In genomic region chr9:136228107-136228875, GRCh38 we compare ENCODE assay signal across 8 cellular contexts. TPM values are rescaled to one million over a fixed set of nuclear protein-coding genes. Genes with fewer than 3 reads are reported as not detected.
DNase-seq lines count a peak whose midpoint lies in the region; ATAC-seq, FAIRE-seq and TF ChIP-seq lines count a peak whose summit lies in the region.
"Had no signal": no experiment of that assay in that cellular context is flagged by ENCODE, and none has a peak within 500 bp of the region (broad histone marks: within the 10 kb centered on the region; RNA-seq: fewer than 3 reads in every experiment).

No MANE protein-coding gene starts in this region.

- H3K27me3 ChIP-seq in mesenchymal stem cell (ENCODE audit: control insufficient read depth in 1 of 2, insufficient read depth in 1 of 2, low read length in 2 of 2) (no peaks in the 10 kb centered on the region), prostate gland (replicated peaks; ENCODE audit: insufficient read depth) (no peaks in the 10 kb centered on the region)

- TF ChIP-seq POLR2A in prostate gland (IDR thresholded peaks at IDR 0.05) = no peak

- H3K4ac ChIP-seq in mesenchymal stem cell (ENCODE audit: low read depth in 1 of 2, low read length in 2 of 2) = no peak overlapping the region

- DNase-seq in Caki2 (ENCODE audit: low read depth) = peak; percentile 88
- DNase-seq in HTR-8/SVneo (ENCODE audit: insufficient read length, low spot score) = peak; percentile 56
- DNase-seq in amniotic epithelial cell (ENCODE audit: low read depth) = peak; percentile 23
- DNase-seq in mesenchymal stem cell = peak; percentile 71
- no peak for DNase-seq in prostate gland (ENCODE audit: low spot score)
- DNase-seq in NCI-H345 (lab: John Stamatoyannopoulos, UW) = no peak
- DNase-seq: left cardiac atrium had no signal

- H3K9ac ChIP-seq in mesenchymal stem cell (ENCODE audit: low read length) = peak overlapping the region; percentile 32

- H3K4me3 ChIP-seq in mesenchymal stem cell (ENCODE audit: insufficient read depth in 1 of 2, low read depth in 1 of 2, low read length in 2 of 2) (no peak overlapping the region), prostate gland (no peak overlapping the region)

- in situ Hi-C loops in Caki2 (cut with HindIII; ENCODE audit: low pct_unique_long_range_greater_than_20kb, low sequenced_read_pairs) = no loop called here

- H3K9me3 ChIP-seq in mesenchymal stem cell (ENCODE audit: control insufficient read depth, low read length) (no peaks in the 10 kb centered on the region), prostate gland (no peaks in the 10 kb centered on the region)

- no peak overlapping the region for H4K91ac ChIP-seq in mesenchymal stem cell (ENCODE audit: low read length)

- peak overlapping the region; percentile 46 for H4K8ac ChIP-seq in mesenchymal stem cell (ENCODE audit: low read length)

- H3K4me2 ChIP-seq in mesenchymal stem cell (ENCODE audit: low read length, poor library complexity, severe bottlenecking) = no peak overlapping the region

- WGBS in mesenchymal stem cell = 72% methylated on average over 15 of the region's 18 CpGs
- WGBS in prostate gland = 85% methylated on average over 18 of the region's 18 CpGs

- no peak for TF ChIP-seq CTCF in prostate gland (IDR thresholded peaks at IDR 0.05)

- H3K4me1 ChIP-seq in mesenchymal stem cell (ENCODE audit: control insufficient read depth, insufficient read depth, low read depth, low read length) (peaks cover 9% of the 10 kb centered on the region), prostate gland (replicated peaks) (no peaks in the 10 kb centered on the region)

- no peak overlapping the region for H2AFZ ChIP-seq in mesenchymal stem cell (ENCODE audit: low read depth, low read length)

- H2BK5ac ChIP-seq in mesenchymal stem cell (ENCODE audit: low read depth, low read length, poor library complexity, severe bottlenecking) = no peak overlapping the region

- H3K18ac ChIP-seq in mesenchymal stem cell (ENCODE audit: low read depth in 1 of 2, low read length in 2 of 2) = no peak overlapping the region

- H2BK15ac ChIP-seq in mesenchymal stem cell (ENCODE audit: low read depth, poor library complexity, severe bottlenecking) = no peak overlapping the region

- H3K27ac ChIP-seq in mesenchymal stem cell (ENCODE audit: low read length, poor library complexity, severe bottlenecking) (no peak overlapping the region), prostate gland (no peak overlapping the region)

- H2BK12ac ChIP-seq in mesenchymal stem cell (ENCODE audit: low read length in 2 of 2) = no peak overlapping the region

- H2AK5ac ChIP-seq in mesenchymal stem cell (ENCODE audit: low read length, severe bottlenecking) = no peak overlapping the region

- no peak overlapping the region for H3K23ac ChIP-seq in mesenchymal stem cell (ENCODE audit: low read length in 2 of 2)

- peak overlapping the region; percentile 4 for H2BK120ac ChIP-seq in mesenchymal stem cell (ENCODE audit: low read depth, low read length)

- intact Hi-C loops in prostate gland (cut with DNase I) = no loop called here

- peak; percentile 26 for FAIRE-seq in HTR-8/SVneo (lab: Jason Lieb, UNC)

- peak overlapping the region in 1 of 2 experiments; percentile 29 for H3K14ac ChIP-seq in mesenchymal stem cell (ENCODE audit: low read length in 2 of 2)

- no peak for ATAC-seq in HG03108 (IDR thresholded peaks at IDR 0.05; ENCODE audit: unreplicated experiment)
- ATAC-seq: left cardiac atrium had no signal

- peaks cover 48% of the 10 kb centered on the region for H3K79me1 ChIP-seq in mesenchymal stem cell (replicated peaks; ENCODE audit: low read length, poor library complexity, severe bottlenecking)

- H3K36me3 ChIP-seq in mesenchymal stem cell (ENCODE audit: control insufficient read depth in 1 of 2, insufficient read depth in 2 of 2, low read depth in 1 of 2, low read length in 2 of 2) (peaks cover 5 to 17% of the 10 kb centered on the region in 2 experiments), prostate gland (peaks cover 0 to 5% of the 10 kb centered on the region in 2 donors)

RNA-seq across cellular contexts. Expression of gene QSOX2, which starts 17.3 kb away (rescaled TPM):
- 16.4 and 39.3 TPM in 2 replicates for total RNA-seq in Caki2 (2014; rRNA removed; shearing (Covaris generic); ENCODE audit: low replicate concordance)
- polyA plus RNA-seq in mesenchymal stem cell (2013, experiment 1 of 2) = 9.6 TPM
- 9.8 TPM for polyA plus RNA-seq in mesenchymal stem cell (2013, experiment 2 of 2)
- total RNA-seq in prostate gland = 10 to 100 TPM in 1 of 2 donors, 1 to 10 TPM in 1; 4.3 to 12.2 TPM

RNA-seq across cellular contexts. Expression of gene LHX3, which starts 23.4 kb away (rescaled TPM):
- total RNA-seq in Caki2 (2014; rRNA removed; shearing (Covaris generic); ENCODE audit: low replicate concordance) = not detected in 2 replicates
- not detected for polyA plus RNA-seq in mesenchymal stem cell (2013, experiment 1 of 2)
- not detected for polyA plus RNA-seq in mesenchymal stem cell (2013, experiment 2 of 2)
- total RNA-seq in prostate gland = 1 to 10 TPM in 1 of 2 donors, not detected in 1; 1.3 TPM
- total RNA-seq: left cardiac atrium had no signal

Comparison
In these comparisons a context has a peak if more than half of its experiments do, and no peak if none do; other contexts are left out.
1. DNase-seq: peak in Caki2 (single experiment), HTR-8/SVneo (single experiment), amniotic epithelial cell (single experiment) and mesenchymal stem cell (single experiment); none in prostate gland (single experiment) and NCI-H345 (single experiment).